Comparison of ENCODE assay signal across 10 cellular contexts in the genomic region with DNA sequence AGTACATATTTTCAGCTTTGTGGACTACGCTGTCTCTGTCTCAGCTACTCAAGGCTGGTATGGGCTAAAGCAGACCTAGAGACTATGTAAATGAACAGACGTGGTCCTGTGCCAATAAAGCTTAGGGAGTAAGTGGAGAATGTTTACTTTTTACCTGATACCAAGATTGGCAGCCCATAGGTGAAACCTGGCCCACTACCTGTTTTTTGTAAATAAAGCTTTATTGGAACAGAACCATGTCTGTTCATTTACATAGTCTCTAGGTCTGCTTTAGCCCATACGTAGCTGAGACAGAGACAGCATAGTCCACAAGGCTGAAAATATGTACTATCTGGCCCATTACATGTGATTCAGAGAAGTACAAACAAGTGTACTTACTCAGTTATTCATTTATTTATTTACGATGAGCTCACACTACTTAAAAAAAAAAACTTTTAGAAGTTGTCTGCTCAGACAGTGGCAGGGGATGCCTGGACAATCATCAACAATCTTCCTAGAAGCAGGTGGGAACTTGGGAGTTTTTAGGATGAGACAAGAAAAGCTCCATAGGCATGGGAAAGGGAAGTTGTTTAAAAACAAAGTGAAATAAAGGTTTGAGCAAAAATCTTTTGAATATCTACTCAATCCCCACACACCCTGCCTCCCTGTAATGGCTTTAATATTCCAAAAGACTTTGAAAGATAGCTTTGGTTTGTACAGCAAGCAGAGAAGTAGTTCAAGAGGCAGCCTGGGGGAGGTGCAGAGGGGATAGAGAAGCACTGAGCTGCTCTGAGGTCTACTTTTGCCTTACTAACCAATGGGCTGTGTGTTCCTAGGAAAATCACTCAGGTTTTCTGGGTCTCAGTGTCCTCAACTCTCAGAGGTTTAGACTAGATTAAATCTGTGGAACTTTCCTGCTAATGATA.
A peak's percentile ranks its signal among the peaks of the same experiment; 100 is the strongest.
DNase-seq lines count a peak whose midpoint lies in the region; TF ChIP-seq lines count a peak whose summit lies in the region.
"Had no signal": no experiment of that assay in that cellular context is flagged by ENCODE, and none has a peak within 500 bp of the region (broad histone marks: within the 10 kb centered on the region; RNA-seq: fewer than 3 reads in every experiment).

No MANE protein-coding gene starts in this region.

- TF ChIP-seq CTCF in colonic mucosa (IDR thresholded peaks at IDR 0.05): no peak
- no peak for TF ChIP-seq CTCF in nephron (IDR thresholded peaks at IDR 0.05; ENCODE audit: unreplicated experiment in 3 of 3)
- TF ChIP-seq CTCF in Caco-2 (IDR thresholded peaks at IDR 0.05; ENCODE audit: insufficient read depth in 1 of 2, low read depth in 1 of 2, low read length in 1 of 2, severe bottlenecking in 1 of 2, unreplicated experiment in 1 of 2): no peak
- TF ChIP-seq CTCF in mesothelial cell of epicardium (IDR thresholded peaks at IDR 0.05; ENCODE audit: unreplicated experiment): no peak
- no peak for TF ChIP-seq CTCF in tibial artery (IDR thresholded peaks at IDR 0.05)

- H3K4me1 Mint-ChIP-seq in CD4-positive, alpha-beta memory T cell: peaks cover 73 to 99% (median 91%) of the 10 kb centered on the region in 4 donors
- H3K4me1 Mint-ChIP-seq in nephron (peaks cover 59% of the 10 kb centered on the region), Caco-2 (ENCODE audit: low read depth, unreplicated experiment) (peaks cover 35% of the 10 kb centered on the region), mesothelial cell of epicardium (peaks cover 81% of the 10 kb centered on the region)

- no peaks in the 10 kb centered on the region for H3K9me3 ChIP-seq in CD4-positive, alpha-beta memory T cell (ENCODE audit: control insufficient read depth in 1 of 2, low read length in 2 of 2)
- H3K9me3 ChIP-seq in Karpas-422 (ENCODE audit: low read length): no peaks in the 10 kb centered on the region
- no peaks in the 10 kb centered on the region for H3K9me3 ChIP-seq in colonic mucosa
- no peaks in the 10 kb centered on the region for H3K9me3 ChIP-seq in Caco-2
- H3K9me3 ChIP-seq in tibial artery: no peaks in the 10 kb centered on the region
- H3K9me3 ChIP-seq: MG63 had no signal

- no peaks in the 10 kb centered on the region for H3K27me3 Mint-ChIP-seq in CD4-positive, alpha-beta memory T cell
- H3K27me3 Mint-ChIP-seq in nephron (ENCODE audit: low read depth): peaks cover 8% of the 10 kb centered on the region
- no peaks in the 10 kb centered on the region for H3K27me3 Mint-ChIP-seq in Caco-2 (ENCODE audit: insufficient read depth, unreplicated experiment)
- H3K27me3 Mint-ChIP-seq in mesothelial cell of epicardium (ENCODE audit: low read depth): no peaks in the 10 kb centered on the region

- peak overlapping the region; percentile 37 for H3K4me2 ChIP-seq in Karpas-422 (ENCODE audit: low read depth, low read length, poor library complexity, severe bottlenecking)

- no peaks in the 10 kb centered on the region for H3K9me3 Mint-ChIP-seq in CD4-positive, alpha-beta memory T cell
- no peaks in the 10 kb centered on the region for H3K9me3 Mint-ChIP-seq in nephron
- no peaks in the 10 kb centered on the region for H3K9me3 Mint-ChIP-seq in Caco-2 (ENCODE audit: unreplicated experiment)
- H3K9me3 Mint-ChIP-seq in mesothelial cell of epicardium: no peaks in the 10 kb centered on the region

- H3K27me3 ChIP-seq in CD4-positive, alpha-beta memory T cell (ENCODE audit: insufficient read depth, low read length): no peaks in the 10 kb centered on the region
- H3K27me3 ChIP-seq in Karpas-422 (ENCODE audit: low read length) (no peaks in the 10 kb centered on the region), colonic mucosa (no peaks in the 10 kb centered on the region), Caco-2 (replicated peaks; ENCODE audit: control insufficient read depth, insufficient read depth, low read length) (no peaks in the 10 kb centered on the region), tibial artery (no peaks in the 10 kb centered on the region)
- H3K27me3 ChIP-seq: MG63 had no signal

- no peak overlapping the region for H2AFZ ChIP-seq in Karpas-422 (ENCODE audit: low read length)

- BruUV-seq in Caco-2 (replicated peaks; lab: Mats Ljungman, UMichigan): no TSS peak

- no peak overlapping the region for H3K27ac ChIP-seq in CD4-positive, alpha-beta memory T cell (ENCODE audit: low read depth, low read length)
- H3K27ac ChIP-seq in Karpas-422 (ENCODE audit: low read length) (peak overlapping the region; percentile 5; the same call in 1 of the 2 replicates), colonic mucosa (peak overlapping the region; percentile 92), tibial artery (no peak overlapping the region)

- peaks cover 100% of the 10 kb centered on the region for H3K4me1 ChIP-seq in CD4-positive, alpha-beta memory T cell (ENCODE audit: insufficient read depth, low read length)
- H3K4me1 ChIP-seq in Karpas-422 (ENCODE audit: low read length): peaks cover 100% of the 10 kb centered on the region
- H3K4me1 ChIP-seq in colonic mucosa: peaks cover 13% of the 10 kb centered on the region
- peaks cover 37% of the 10 kb centered on the region for H3K4me1 ChIP-seq in Caco-2
- H3K4me1 ChIP-seq in tibial artery: peaks cover 0 to 29% (median 6%) of the 10 kb centered on the region in 4 donors

- H3K9ac ChIP-seq in Karpas-422 (ENCODE audit: low read length) (0 out of 2 replicates have a peak overlapping the region, but pooled peaks have one; percentile 12), colonic mucosa (ENCODE audit: low read depth in 2 of 2, low read length in 2 of 2) (peak overlapping the region in 1 of 2 donors; percentile 71)

- CTCF ChIA-PET in CD4-positive, alpha-beta memory T cell (lab: Charles Lee; ENCODE audit: partially characterized antibody): interaction anchor here (0.9 to 5.3 kb wide), 11 partner anchors 9 to 303 kb away, joined by 3 to 25 read pairs (median 3); partner anchors contain the start of gene FHIP2A
- CTCF ChIA-PET in Caco-2 (lab: Charles Lee): interaction anchor here (1.0 to 1.5 kb wide), 4 partner anchors 8 to 176 kb away, joined by 3 to 7 read pairs (median 5); no protein-coding TSS in a partner anchor

- H4K20me1 ChIP-seq in Karpas-422 (ENCODE audit: insufficient read depth, low read depth, low read length): peaks cover 82% of the 10 kb centered on the region

- DNase-seq in CD4-positive, alpha-beta memory T cell: no peak
- DNase-seq in Karpas-422 (no peak), colonic mucosa (no peak), Caco-2 (no peak), mesothelial cell of epicardium (ENCODE audit: low spot score in 2 of 2, unreplicated experiment in 2 of 2) (no peak), NCI-H2107 (lab: John Stamatoyannopoulos, UW) (no peak), tibial artery (no peak)
- DNase-seq: DND-41 had no signal

- H3K4me3 ChIP-seq in CD4-positive, alpha-beta memory T cell (ENCODE audit: low read length in 2 of 2): no peak overlapping the region
- H3K4me3 ChIP-seq in Karpas-422 (ENCODE audit: low read length): no peak overlapping the region
- H3K4me3 ChIP-seq in colonic mucosa: no peak overlapping the region
- H3K4me3 ChIP-seq in Caco-2 (ENCODE audit: low read depth, low read length): no peak overlapping the region
- no peak overlapping the region for H3K4me3 ChIP-seq in tibial artery
- H3K4me3 ChIP-seq: MG63 had no signal

- POLR2A ChIA-PET in CD4-positive, alpha-beta memory T cell (lab: Charles Lee; ENCODE audit: partially characterized antibody): interaction anchor here (0.7 to 17.9 kb wide), 7 partner anchors 8 to 47 kb away, joined by 3 to 459 read pairs (median 3); no protein-coding TSS in a partner anchor
- POLR2A ChIA-PET in Caco-2 (lab: Charles Lee): no interaction called here

- H3K79me2 ChIP-seq in Karpas-422 (ENCODE audit: low read length): peaks cover 100% of the 10 kb centered on the region

- H3K36me3 ChIP-seq in CD4-positive, alpha-beta memory T cell (ENCODE audit: insufficient read depth, low read length): no peaks in the 10 kb centered on the region
- H3K36me3 ChIP-seq in Karpas-422 (ENCODE audit: insufficient read depth, low read length) (peaks cover 4% of the 10 kb centered on the region; the same call in 1 of the 2 replicates), colonic mucosa (no peaks in the 10 kb centered on the region), Caco-2 (ENCODE audit: control insufficient read depth, insufficient read depth, low read length) (no peaks in the 10 kb centered on the region), tibial artery (no peaks in the 10 kb centered on the region)

- no peaks in the 10 kb centered on the region for H3K9me2 ChIP-seq in Karpas-422 (replicated peaks; ENCODE audit: insufficient read depth, low read length)

- peak overlapping the region in 6 of 7 donors; percentile 35 to 86 (median 57) for H3K27ac Mint-ChIP-seq in CD4-positive, alpha-beta memory T cell
- H3K27ac Mint-ChIP-seq in nephron (peak overlapping the region in 2 of 3 experiments; percentile 29 to 49), Caco-2 (ENCODE audit: unreplicated experiment) (no peak overlapping the region), mesothelial cell of epicardium (no peak overlapping the region)

- peaks cover 32 to 49% of the 10 kb centered on the region in 2 donors for H3K36me3 Mint-ChIP-seq in CD4-positive, alpha-beta memory T cell
- H3K36me3 Mint-ChIP-seq in nephron (ENCODE audit: low read depth) (no peaks in the 10 kb centered on the region), Caco-2 (ENCODE audit: insufficient read depth, unreplicated experiment) (peaks cover 16% of the 10 kb centered on the region), mesothelial cell of epicardium (peaks cover 2% of the 10 kb centered on the region)

- intact Hi-C loops in CD4-positive, alpha-beta memory T cell (cut with micrococcal nuclease): no loop called here
- intact Hi-C loops in colonic mucosa (cut with DNase I): no loop called here
- intact Hi-C loops in Caco-2 (cut with micrococcal nuclease; ENCODE audit: unreplicated experiment): no loop called here
- intact Hi-C loops in tibial artery (cut with DNase I; ENCODE audit: low total_unique reads): no loop called here

- peak overlapping the region in 7 of 8 donors; percentile 1 to 78 (median 63) for H3K4me3 Mint-ChIP-seq in CD4-positive, alpha-beta memory T cell
- H3K4me3 Mint-ChIP-seq in nephron (no peak overlapping the region), Caco-2 (ENCODE audit: unreplicated experiment) (no peak overlapping the region), mesothelial cell of epicardium (no peak overlapping the region)

Comparison
In these comparisons a context has a peak if more than half of its experiments do, and no peak if none do; other contexts are left out.
1. H3K27ac ChIP-seq: peak in Karpas-422 (single experiment) and colonic mucosa (single experiment); none in CD4-positive, alpha-beta memory T cell (single experiment) and tibial artery (0 of 2).
2. H3K27ac Mint-ChIP-seq: peak in CD4-positive, alpha-beta memory T cell (6 of 7) and nephron (2 of 3); none in Caco-2 (single experiment) and mesothelial cell of epicardium (single experiment).
3. H3K4me3 Mint-ChIP-seq: peak in CD4-positive, alpha-beta memory T cell (7 of 8); none in nephron (0 of 3), Caco-2 (single experiment) and mesothelial cell of epicardium (single experiment).